ENCODE assay signal across 1 cellular context in the genomic region with DNA sequence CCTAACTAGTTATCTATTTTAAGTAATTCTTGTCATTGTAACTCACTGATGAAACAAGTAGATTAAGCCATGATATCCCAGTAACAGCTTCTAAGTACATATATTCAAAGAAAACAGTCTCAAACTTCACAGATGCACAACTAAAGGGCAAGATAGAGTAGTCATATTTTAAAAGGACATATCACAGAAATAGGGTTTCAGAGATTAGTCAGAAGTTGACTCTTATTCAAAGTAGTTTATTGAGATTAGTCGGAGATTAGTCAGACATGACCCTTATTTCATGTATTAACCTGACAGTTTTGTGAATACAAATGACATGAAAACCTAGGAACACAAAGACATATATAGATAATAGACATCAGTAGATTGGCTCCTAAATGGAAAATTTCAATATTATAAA.
TF ChIP-seq lines count a peak whose summit lies in the region.

No MANE protein-coding gene starts in this region.

TF ChIP-seq in GM23338, 12 proteins besides CTCF, POLR2A, EP300 and RAD21 (continued from another document):
- TF ChIP-seq, protein P1, sequence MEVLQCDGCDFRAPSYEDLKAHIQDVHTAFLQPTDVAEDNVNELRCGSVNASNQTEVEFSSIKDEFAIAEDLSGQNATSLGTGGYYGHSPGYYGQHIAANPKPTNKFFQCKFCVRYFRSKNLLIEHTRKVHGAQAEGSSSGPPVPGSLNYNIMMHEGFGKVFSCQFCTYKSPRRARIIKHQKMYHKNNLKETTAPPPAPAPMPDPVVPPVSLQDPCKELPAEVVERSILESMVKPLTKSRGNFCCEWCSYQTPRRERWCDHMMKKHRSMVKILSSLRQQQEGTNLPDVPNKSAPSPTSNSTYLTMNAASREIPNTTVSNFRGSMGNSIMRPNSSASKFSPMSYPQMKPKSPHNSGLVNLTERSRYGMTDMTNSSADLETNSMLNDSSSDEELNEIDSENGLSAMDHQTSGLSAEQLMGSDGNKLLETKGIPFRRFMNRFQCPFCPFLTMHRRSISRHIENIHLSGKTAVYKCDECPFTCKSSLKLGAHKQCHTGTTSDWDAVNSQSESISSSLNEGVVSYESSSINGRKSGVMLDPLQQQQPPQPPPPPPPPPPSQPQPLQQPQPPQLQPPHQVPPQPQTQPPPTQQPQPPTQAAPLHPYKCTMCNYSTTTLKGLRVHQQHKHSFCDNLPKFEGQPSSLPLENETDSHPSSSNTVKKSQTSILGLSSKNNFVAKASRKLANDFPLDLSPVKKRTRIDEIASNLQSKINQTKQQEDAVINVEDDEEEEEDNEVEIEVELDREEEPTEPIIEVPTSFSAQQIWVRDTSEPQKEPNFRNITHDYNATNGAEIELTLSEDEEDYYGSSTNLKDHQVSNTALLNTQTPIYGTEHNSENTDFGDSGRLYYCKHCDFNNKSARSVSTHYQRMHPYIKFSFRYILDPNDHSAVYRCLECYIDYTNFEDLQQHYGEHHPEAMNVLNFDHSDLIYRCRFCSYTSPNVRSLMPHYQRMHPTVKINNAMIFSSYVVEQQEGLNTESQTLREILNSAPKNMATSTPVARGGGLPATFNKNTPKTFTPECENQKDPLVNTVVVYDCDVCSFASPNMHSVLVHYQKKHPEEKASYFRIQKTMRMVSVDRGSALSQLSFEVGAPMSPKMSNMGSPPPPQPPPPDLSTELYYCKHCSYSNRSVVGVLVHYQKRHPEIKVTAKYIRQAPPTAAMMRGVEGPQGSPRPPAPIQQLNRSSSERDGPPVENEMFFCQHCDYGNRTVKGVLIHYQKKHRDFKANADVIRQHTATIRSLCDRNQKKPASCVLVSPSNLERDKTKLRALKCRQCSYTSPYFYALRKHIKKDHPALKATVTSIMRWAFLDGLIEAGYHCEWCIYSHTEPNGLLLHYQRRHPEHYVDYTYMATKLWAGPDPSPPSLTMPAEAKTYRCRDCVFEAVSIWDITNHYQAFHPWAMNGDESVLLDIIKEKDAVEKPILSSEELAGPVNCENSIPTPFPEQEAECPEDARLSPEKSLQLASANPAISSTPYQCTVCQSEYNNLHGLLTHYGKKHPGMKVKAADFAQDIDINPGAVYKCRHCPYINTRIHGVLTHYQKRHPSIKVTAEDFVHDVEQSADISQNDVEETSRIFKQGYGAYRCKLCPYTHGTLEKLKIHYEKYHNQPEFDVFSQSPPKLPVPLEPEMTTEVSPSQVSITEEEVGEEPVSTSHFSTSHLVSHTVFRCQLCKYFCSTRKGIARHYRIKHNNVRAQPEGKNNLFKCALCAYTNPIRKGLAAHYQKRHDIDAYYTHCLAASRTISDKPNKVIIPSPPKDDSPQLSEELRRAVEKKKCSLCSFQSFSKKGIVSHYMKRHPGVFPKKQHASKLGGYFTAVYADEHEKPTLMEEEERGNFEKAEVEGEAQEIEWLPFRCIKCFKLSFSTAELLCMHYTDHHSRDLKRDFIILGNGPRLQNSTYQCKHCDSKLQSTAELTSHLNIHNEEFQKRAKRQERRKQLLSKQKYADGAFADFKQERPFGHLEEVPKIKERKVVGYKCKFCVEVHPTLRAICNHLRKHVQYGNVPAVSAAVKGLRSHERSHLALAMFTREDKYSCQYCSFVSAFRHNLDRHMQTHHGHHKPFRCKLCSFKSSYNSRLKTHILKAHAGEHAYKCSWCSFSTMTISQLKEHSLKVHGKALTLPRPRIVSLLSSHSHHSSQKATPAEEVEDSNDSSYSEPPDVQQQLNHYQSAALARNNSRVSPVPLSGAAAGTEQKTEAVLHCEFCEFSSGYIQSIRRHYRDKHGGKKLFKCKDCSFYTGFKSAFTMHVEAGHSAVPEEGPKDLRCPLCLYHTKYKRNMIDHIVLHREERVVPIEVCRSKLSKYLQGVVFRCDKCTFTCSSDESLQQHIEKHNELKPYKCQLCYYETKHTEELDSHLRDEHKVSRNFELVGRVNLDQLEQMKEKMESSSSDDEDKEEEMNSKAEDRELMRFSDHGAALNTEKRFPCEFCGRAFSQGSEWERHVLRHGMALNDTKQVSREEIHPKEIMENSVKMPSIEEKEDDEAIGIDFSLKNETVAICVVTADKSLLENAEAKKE (CRISPR knock-in tag; IDR thresholded peaks at IDR 0.05) = no peak
